11 cellular contexts compared by ENCODE assay signal in genomic region chr10:4136121-4136520, GRCh38.
DNase-seq lines count a peak whose midpoint lies in the region; ATAC-seq, FAIRE-seq and TF ChIP-seq lines count a peak whose summit lies in the region.
"Had no signal": no experiment of that assay in that cellular context is flagged by ENCODE, and none has a peak within 500 bp of the region (broad histone marks: within the 10 kb centered on the region; RNA-seq: fewer than 3 reads in every experiment).

No MANE protein-coding gene starts in this region.

- no peak overlapping the region for H3K27ac ChIP-seq in HepG2 (ENCODE audit: extremely low read length, insufficient read depth, low read length)
- H3K27ac ChIP-seq: neutrophil had no signal

- H3K9me3 Mint-ChIP-seq in activated CD4-positive, alpha-beta memory T cell treated with anti-CD3 and anti-CD28 coated beads, Interleukin-2, amount 10 ng/mL, durations not matched to agents 7 days and 5 days, result peaks cover 34% of the 10 kb centered on the region

- ATAC-seq in GM21367 (IDR thresholded peaks at IDR 0.05; ENCODE audit: unreplicated experiment) (peak; percentile 72), HG03103 (IDR thresholded peaks at IDR 0.05; ENCODE audit: low read depth, unreplicated experiment) (peak; percentile 62), HepG2 (no peak)

- H3K27ac Mint-ChIP-seq in activated CD4-positive, alpha-beta memory T cell treated with anti-CD3 and anti-CD28 coated beads, Interleukin-2, amount 10 ng/mL, durations not matched to agents 7 days and 5 days, result peak overlapping the region; percentile 3

- H3K4me1 ChIP-seq in BE2C (no peaks in the 10 kb centered on the region), HepG2 (ENCODE audit: insufficient read depth, low read length) (peaks cover 4% of the 10 kb centered on the region)

- FAIRE-seq in GM18507 (lab: Jason Lieb, UNC) (peak; percentile 97), HepG2 (lab: Jason Lieb, UNC) (no peak)

- TF ChIP-seq EP300 in HepG2 (IDR thresholded peaks at IDR 0.05; ENCODE audit: low read depth in 2 of 2, low read length in 2 of 2) (no peak), HepG2 (CRISPR knock-in tag; IDR thresholded peaks at IDR 0.05; ENCODE audit: borderline replicate concordance) (no peak)

- BruUV-seq in HepG2 (replicated peaks; lab: Mats Ljungman, UMichigan), result no TSS peak

- peaks cover 25% of the 10 kb centered on the region for H3K36me3 Mint-ChIP-seq in activated CD4-positive, alpha-beta memory T cell treated with anti-CD3 and anti-CD28 coated beads, Interleukin-2, amount 10 ng/mL, durations not matched to agents 7 days and 5 days (ENCODE audit: low read depth)

- in situ Hi-C loops in HepG2 (cut with HindIII; ENCODE audit: extremely low pct_ligation_motif_present, low pct_unique_long_range_greater_than_20kb), result no loop called here

- no peak overlapping the region for H3K4me3 Mint-ChIP-seq in activated CD4-positive, alpha-beta memory T cell treated with anti-CD3 and anti-CD28 coated beads, Interleukin-2, amount 10 ng/mL, durations not matched to agents 7 days and 5 days

- peak; percentile 57 for DNase-seq in GM18507 (ENCODE audit: extremely low spot score, insufficient read length, low read depth)
- DNase-seq in activated CD4-positive, alpha-beta memory T cell treated with anti-CD3 and anti-CD28 coated beads, Interleukin-2, amount 10 ng/mL, durations not matched to agents 7 days and 5 days, result no peak
- no peak for DNase-seq in mesenteric fat pad (ENCODE audit: low spot score)
- DNase-seq in NCI-H69 (lab: John Stamatoyannopoulos, UW), result no peak
- DNase-seq in BE2C, result no peak
- DNase-seq in HepG2 (ENCODE audit: low spot score), result no peak
- DNase-seq: cerebellar nuclear complex, DMS 273 treated with DMSO at 0.1 percent for 48 hours had no signal

- H3K9ac ChIP-seq in HepG2 (ENCODE audit: insufficient read depth, low read depth, low read length), result no peak overlapping the region

- H3K36me3 ChIP-seq in BE2C (no peaks in the 10 kb centered on the region), HepG2 (replicated peaks in 1 of 2; ENCODE audit: control insufficient read depth in 1 of 2, insufficient read depth in 2 of 2, low read length in 2 of 2) (no peaks in the 10 kb centered on the region)
- H3K36me3 ChIP-seq: neutrophil had no signal

- intact Hi-C loops in HepG2 (cut with micrococcal nuclease; ENCODE audit: unreplicated experiment), result no loop called here

- no peaks in the 10 kb centered on the region for H3K9me3 ChIP-seq in BE2C
- H3K9me3 ChIP-seq in HepG2 (ENCODE audit: low read length), result no peaks in the 10 kb centered on the region
- H3K9me3 ChIP-seq: neutrophil had no signal

- no peak overlapping the region for H2AFZ ChIP-seq in HepG2 (ENCODE audit: low read length)

- 6% methylated on average over 2 of the region's 2 CpGs for WGBS in HepG2 (ENCODE audit: low lambda C conversion rate)

- H3K4me3 ChIP-seq in BE2C (ENCODE audit: low read depth, low read length) (no peak overlapping the region), HepG2 (replicated peaks in 1 of 3; ENCODE audit: insufficient read depth in 1 of 3, low read depth in 2 of 3, low read length in 3 of 3) (no peak overlapping the region)

- TF ChIP-seq POLR2A in HepG2 (IDR thresholded peaks at IDR 0.05; ENCODE audit: insufficient read depth in 1 of 2, low read depth in 2 of 2, low read length in 2 of 2), result no peak

- H3K27me3 ChIP-seq in BE2C (no peaks in the 10 kb centered on the region), HepG2 (ENCODE audit: control insufficient read depth in 1 of 2, insufficient read depth in 2 of 2, low read length in 2 of 2) (no peaks in the 10 kb centered on the region)
- H3K27me3 ChIP-seq: neutrophil had no signal

- TF ChIP-seq CTCF in BE2C (IDR thresholded peaks at IDR 0.05; ENCODE audit: low read depth, low read length) (no peak), HepG2 (CRISPR knock-in tag; IDR thresholded peaks at IDR 0.05) (no peak)

- POLR2A ChIA-PET in activated CD4-positive, alpha-beta memory T cell treated with anti-CD3 and anti-CD28 coated beads, Interleukin-2, amount 10 ng/mL, durations not matched to agents 7 days and 5 days (lab: Charles Lee), result interaction anchor here (3.7 kb wide), 1 partner anchor 351 kb away, joined by 19 read pairs; the partner anchor contains the start of gene KLF6
- POLR2A ChIA-PET in HepG2 (lab: Yijun Ruan, JAX), result no interaction called here

- H3K79me2 ChIP-seq in HepG2 (ENCODE audit: insufficient read depth, low read length), result no peaks in the 10 kb centered on the region

- no peak for TF ChIP-seq RAD21 in HepG2 (CRISPR knock-in tag; IDR thresholded peaks at IDR 0.05)

- no peak overlapping the region for H3K4me2 ChIP-seq in HepG2 (ENCODE audit: low read depth, low read length)

- peaks cover 26% of the 10 kb centered on the region for H3K4me1 Mint-ChIP-seq in activated CD4-positive, alpha-beta memory T cell treated with anti-CD3 and anti-CD28 coated beads, Interleukin-2, amount 10 ng/mL, durations not matched to agents 7 days and 5 days

- CTCF ChIA-PET in activated CD4-positive, alpha-beta memory T cell treated with anti-CD3 and anti-CD28 coated beads, Interleukin-2, amount 10 ng/mL, durations not matched to agents 7 days and 5 days (lab: Charles Lee), result no interaction called here
- CTCF ChIA-PET in HepG2 (lab: Yijun Ruan, JAX; ENCODE audit: low intra/inter-chr PET ratio, low total read pairs), result no interaction called here

- H4K20me1 ChIP-seq in HepG2 (ENCODE audit: insufficient read depth, low read length), result no peaks in the 10 kb centered on the region

- no peaks in the 10 kb centered on the region for H3K27me3 Mint-ChIP-seq in activated CD4-positive, alpha-beta memory T cell treated with anti-CD3 and anti-CD28 coated beads, Interleukin-2, amount 10 ng/mL, durations not matched to agents 7 days and 5 days

TF ChIP-seq in HepG2, 621 proteins besides CTCF, POLR2A, EP300 and RAD21:
- TF ChIP-seq ZBTB33 (CRISPR knock-in tag; IDR thresholded peaks at IDR 0.05) (no peak), GATAD1 (CRISPR knock-in tag; IDR thresholded peaks at IDR 0.05) (no peak), ZNF574 (CRISPR knock-in tag; IDR thresholded peaks at IDR 0.05) (no peak), DNMT1 (CRISPR knock-in tag; IDR thresholded peaks at IDR 0.05) (no peak), NFATC3 (CRISPR knock-in tag; IDR thresholded peaks at IDR 0.05) (no peak), ZNF10 (CRISPR knock-in tag; IDR thresholded peaks at IDR 0.05; ENCODE audit: borderline replicate concordance, low read depth) (no peak), CCDC6 (CRISPR knock-in tag; IDR thresholded peaks at IDR 0.05) (no peak), DPF2 (CRISPR knock-in tag; IDR thresholded peaks at IDR 0.05; ENCODE audit: borderline replicate concordance, low read depth) (no peak), GFI1 (CRISPR knock-in tag; IDR thresholded peaks at IDR 0.05; ENCODE audit: borderline replicate concordance) (no peak)
